ENCODE assay signal across 9 cellular contexts in the genomic region with DNA sequence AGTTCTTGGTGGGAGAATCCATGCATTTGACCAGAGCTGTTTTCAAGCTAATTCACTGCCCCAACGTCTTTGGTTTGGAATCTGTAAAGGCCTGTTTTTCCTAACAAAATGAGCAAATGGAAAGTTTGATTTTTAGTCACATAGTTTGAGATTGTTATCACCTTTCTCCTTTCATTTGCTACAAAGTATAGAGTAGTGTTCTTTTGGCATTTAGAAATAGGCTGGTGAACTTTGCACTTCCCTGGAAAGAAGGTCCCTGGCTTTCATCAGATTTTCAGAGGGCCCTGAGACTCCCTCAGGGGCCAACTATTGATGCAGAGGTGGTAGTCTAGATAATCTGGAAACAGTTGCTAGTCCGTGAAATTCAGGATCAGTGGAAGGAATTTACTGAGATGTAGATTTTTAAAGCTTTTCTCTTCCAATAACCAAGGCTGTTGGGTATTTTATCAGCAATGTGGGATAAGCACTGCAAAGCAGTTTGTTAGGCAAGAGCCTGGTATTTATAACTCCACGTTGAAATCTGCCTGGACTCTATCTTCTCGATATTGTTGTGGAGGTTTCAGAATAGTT. TPM values are rescaled to one million over a fixed set of nuclear protein-coding genes. Genes with fewer than 3 reads are reported as not detected.
DNase-seq lines count a peak whose midpoint lies in the region; ATAC-seq, FAIRE-seq and TF ChIP-seq lines count a peak whose summit lies in the region.
"Had no signal": no experiment of that assay in that cellular context is flagged by ENCODE, and none has a peak within 500 bp of the region (broad histone marks: within the 10 kb centered on the region; RNA-seq: fewer than 3 reads in every experiment).

No MANE protein-coding gene starts in this region.

- peak overlapping the region; percentile 53 for H3K27ac Mint-ChIP-seq in activated naive CD4-positive, alpha-beta T cell treated with anti-CD3 and anti-CD28 coated beads for 36 hours
- peak overlapping the region; percentile 74 for H3K27ac Mint-ChIP-seq in activated naive CD8-positive, alpha-beta T cell treated with anti-CD3 and anti-CD28 coated beads for 36 hours

- peaks cover 3% of the 10 kb centered on the region for H4K20me1 ChIP-seq in keratinocyte (ENCODE audit: control insufficient read depth, extremely low read depth, insufficient read depth, low read length)

- no peaks in the 10 kb centered on the region for H3K27me3 Mint-ChIP-seq in activated naive CD4-positive, alpha-beta T cell treated with anti-CD3 and anti-CD28 coated beads for 36 hours (ENCODE audit: low read depth)
- H3K27me3 Mint-ChIP-seq in activated naive CD8-positive, alpha-beta T cell treated with anti-CD3 and anti-CD28 coated beads for 36 hours = no peaks in the 10 kb centered on the region

- no peak for DNase-seq in activated naive CD4-positive, alpha-beta T cell treated with anti-CD3 and anti-CD28 coated beads for 36 hours
- no peak for DNase-seq in activated naive CD4-positive, alpha-beta T cell treated with Interleukin-2 at 50 U/mL for 16 hours
- no peak for DNase-seq in activated naive CD8-positive, alpha-beta T cell treated with anti-CD3 and anti-CD28 coated beads for 36 hours
- DNase-seq in keratinocyte (ENCODE audit: low read depth, low spot score) (no peak), thyroid gland (no peak), NCI-H2171 treated with DMSO at 0.1 percent for 48 hours (lab: John Stamatoyannopoulos, UW) (no peak), pancreas (no peak), COLO829 (ENCODE audit: low spot score) (no peak)
- DNase-seq: stimulated activated CD4-positive, alpha-beta T cell treated with anti-CD3 and anti-CD28 coated beads, Interleukin-12 subunit alpha, Interleukin-12 subunit beta, amount 100 ng/mL, for 4 hours had no signal

- peaks cover 60% of the 10 kb centered on the region for H3K79me2 ChIP-seq in keratinocyte (ENCODE audit: control insufficient read depth, insufficient read depth, low read length)

- H3K27me3 ChIP-seq in keratinocyte (ENCODE audit: control insufficient read depth, extremely low read depth, insufficient read depth, low read length) (no peaks in the 10 kb centered on the region), thyroid gland (no peaks in the 10 kb centered on the region), pancreas (no peaks in the 10 kb centered on the region)

- H2AFZ ChIP-seq in keratinocyte (ENCODE audit: control insufficient read depth, low read length) = no peak overlapping the region

- 53% methylated on average over 4 of the region's 4 CpGs for WGBS in thyroid gland, 2 donors
- 13 to 18% methylated on average over 4 of the region's 4 CpGs for WGBS in pancreas, 2 donors

- dilution Hi-C loops in keratinocyte (cut with MboI; ENCODE audit: extremely low pct_ligation_motif_present, low sequenced_read_pairs) = loop anchor here (25.0 kb wide), 1 partner anchor 261 kb away; no protein-coding TSS in a partner anchor

- peak overlapping the region; percentile 87 for H3K9ac ChIP-seq in keratinocyte (ENCODE audit: control insufficient read depth, extremely low read depth, insufficient read depth, low read length)

- H3K9me3 ChIP-seq in keratinocyte (ENCODE audit: control insufficient read depth, low read depth, low read length) (no peaks in the 10 kb centered on the region), thyroid gland (no peaks in the 10 kb centered on the region), pancreas (no peaks in the 10 kb centered on the region)

- peaks cover 6% of the 10 kb centered on the region for H3K36me3 Mint-ChIP-seq in activated naive CD4-positive, alpha-beta T cell treated with anti-CD3 and anti-CD28 coated beads for 36 hours (ENCODE audit: low read depth)
- peaks cover 13% of the 10 kb centered on the region for H3K36me3 Mint-ChIP-seq in activated naive CD8-positive, alpha-beta T cell treated with anti-CD3 and anti-CD28 coated beads for 36 hours

- intact Hi-C loops in activated naive CD4-positive, alpha-beta T cell treated with anti-CD3 and anti-CD28 coated beads for 36 hours (cut with micrococcal nuclease) = loop anchor here (5.0 to 10.0 kb wide), 2 partner anchors 101 to 242 kb away; no protein-coding TSS in a partner anchor
- intact Hi-C loops in thyroid gland (cut with DNase I) = no loop called here
- intact Hi-C loops in pancreas (cut with DNase I) = no loop called here

- TF ChIP-seq POLR2A in thyroid gland (IDR thresholded peaks at IDR 0.05) = no peak

- TF ChIP-seq CTCF in keratinocyte (optimal IDR thresholded peaks at IDR 0.05 in 1 of 3, IDR thresholded peaks at IDR 0.05 in 1 of 3, conservative IDR thresholded peaks at IDR 0.05 in 1 of 3; ENCODE audit: extremely low read depth in 1 of 3, insufficient read depth in 2 of 3, low read length in 3 of 3) (no peak), thyroid gland (IDR thresholded peaks at IDR 0.05) (no peak), pancreas (IDR thresholded peaks at IDR 0.05) (no peak)

- ATAC-seq in pancreas = no peak

- peak overlapping the region; percentile 94 for H3K4me2 ChIP-seq in keratinocyte (ENCODE audit: control insufficient read depth, extremely low read depth, insufficient read depth, low read depth, low read length)

- no peaks in the 10 kb centered on the region for H3K9me1 ChIP-seq in keratinocyte (ENCODE audit: control insufficient read depth, extremely low read depth, insufficient read depth, low read length)

- peaks cover 19% of the 10 kb centered on the region for H3K4me1 ChIP-seq in keratinocyte (ENCODE audit: control insufficient read depth, extremely low read depth, insufficient read depth, low read length)
- H3K4me1 ChIP-seq in thyroid gland = peaks cover 38 to 39% of the 10 kb centered on the region in 2 donors
- H3K4me1 ChIP-seq in pancreas = peaks cover 3 to 43% (median 7%) of the 10 kb centered on the region in 3 donors

- H3K9me3 Mint-ChIP-seq in activated naive CD4-positive, alpha-beta T cell treated with anti-CD3 and anti-CD28 coated beads for 36 hours = no peaks in the 10 kb centered on the region
- H3K9me3 Mint-ChIP-seq in activated naive CD8-positive, alpha-beta T cell treated with anti-CD3 and anti-CD28 coated beads for 36 hours = no peaks in the 10 kb centered on the region

- peak overlapping the region; percentile 34 for H3K4me3 Mint-ChIP-seq in activated naive CD4-positive, alpha-beta T cell treated with anti-CD3 and anti-CD28 coated beads for 36 hours
- peak overlapping the region; percentile 94 for H3K4me3 Mint-ChIP-seq in activated naive CD8-positive, alpha-beta T cell treated with anti-CD3 and anti-CD28 coated beads for 36 hours

- CTCF ChIA-PET in activated naive CD4-positive, alpha-beta T cell treated with anti-CD3 and anti-CD28 coated beads for 36 hours (lab: Charles Lee) = no interaction called here

- H3K36me3 ChIP-seq in keratinocyte (ENCODE audit: control insufficient read depth in 2 of 2, extremely low read depth in 1 of 2, insufficient read depth in 2 of 2, low read length in 2 of 2) (no peaks in the 10 kb centered on the region), thyroid gland (no peaks in the 10 kb centered on the region), pancreas (no peaks in the 10 kb centered on the region)

- H3K27ac ChIP-seq in keratinocyte (ENCODE audit: control insufficient read depth, insufficient read depth, low read length) (peak overlapping the region; percentile 7), thyroid gland (peak overlapping the region; percentile 82 to 99 (median 97)), pancreas (peak overlapping the region in 2 of 4 donors; percentile 98)

- H3K4me3 ChIP-seq in keratinocyte (ENCODE audit: control insufficient read depth in 2 of 3, extremely low read depth in 1 of 3, insufficient read depth in 2 of 3, low read depth in 1 of 3, low read length in 3 of 3) (peak overlapping the region in 2 of 3 experiments; percentile 60 to 73), thyroid gland (replicated peaks in 1 of 3) (peak overlapping the region in 1 of 3 donors; percentile 99), pancreas (peak overlapping the region in 2 of 4 donors; percentile 94 to 95)

- peaks cover 56% of the 10 kb centered on the region for H3K4me1 Mint-ChIP-seq in activated naive CD4-positive, alpha-beta T cell treated with anti-CD3 and anti-CD28 coated beads for 36 hours (ENCODE audit: low read depth)
- peaks cover 52% of the 10 kb centered on the region for H3K4me1 Mint-ChIP-seq in activated naive CD8-positive, alpha-beta T cell treated with anti-CD3 and anti-CD28 coated beads for 36 hours

- no peak for FAIRE-seq in keratinocyte (lab: Jason Lieb, UNC)
- FAIRE-seq in pancreas (lab: Jason Lieb, UNC) = no peak

RNA-seq across cellular contexts. Expression of gene ARFGEF2, which starts 1.7 kb away (rescaled TPM):
- total RNA-seq in activated naive CD4-positive, alpha-beta T cell treated with anti-CD3 and anti-CD28 coated beads for 36 hours = 10 to 100 TPM; 18.2 to 18.6 TPM
- 10 to 100 TPM; 30.4 to 30.8 TPM for total RNA-seq in activated naive CD8-positive, alpha-beta T cell treated with anti-CD3 and anti-CD28 coated beads for 36 hours
- polyA plus RNA-seq in keratinocyte (14.8 to 19.2 TPM (median 16.0 TPM) in 3 replicates), pancreas (10 to 100 TPM in 1 of 2 donors, 1 to 10 TPM in 1; 6.9 to 10.1 TPM)
- polyA plus RNA-seq in keratinocyte (2011; ENCODE audit: low read depth) = 14.3 TPM
- 9.2 and 13.4 TPM in 2 replicates for polyA plus RNA-seq in keratinocyte (2011; cell fraction: cytosol; rRNA removed)
- polyA plus RNA-seq in keratinocyte (2011; cell fraction: nucleus; rRNA removed) = 19.7 and 23.6 TPM in 2 replicates
- polyA plus RNA-seq in keratinocyte (2012; ENCODE audit: low replicate concordance) = 11.0 and 13.2 TPM in 2 replicates
- 28.4 to 76.2 TPM (median 39.1 TPM) in 3 replicates for polyA minus RNA-seq in keratinocyte
- polyA minus RNA-seq in keratinocyte (2011; cell fraction: cytosol; rRNA and poly(A)+ RNA removed) = 19.6 TPM
- 36.6 and 52.2 TPM in 2 replicates for polyA minus RNA-seq in keratinocyte (2011; cell fraction: nucleus; rRNA and poly(A)+ RNA removed)
- total RNA-seq in thyroid gland (100 to 1,000 TPM in 2 of 4 donors, 10 to 100 TPM in 2; 92.3 to 131 (median 101) TPM), pancreas (10 to 100 TPM; 20.9 to 26.2 (median 23.6) TPM)
